ENCODE assay signal across 8 cellular contexts in genomic region chr22:38706885-38707180, GRCh38. TPM values are rescaled to one million over a fixed set of nuclear protein-coding genes. Genes with fewer than 3 reads are reported as not detected.
DNase-seq lines count a peak whose midpoint lies in the region; ATAC-seq, FAIRE-seq and TF ChIP-seq lines count a peak whose summit lies in the region.

No MANE protein-coding gene starts in this region.

- no peaks in the 10 kb centered on the region for H3K27me3 Mint-ChIP-seq in activated CD4-positive, alpha-beta T cell treated with anti-CD3 and anti-CD28 coated beads, Interleukin-2, amount 10 ng/mL, durations not matched to agents 7 days and 5 days

- TF ChIP-seq RAD21 in HepG2 (CRISPR knock-in tag; IDR thresholded peaks at IDR 0.05): no peak

- H3K9ac ChIP-seq in adipocyte (ENCODE audit: low read length) (peak overlapping the region; percentile 91), HepG2 (ENCODE audit: insufficient read depth, low read depth, low read length) (peak overlapping the region; percentile 90)

- in situ Hi-C loops in HepG2 (cut with HindIII; ENCODE audit: extremely low pct_ligation_motif_present, low pct_unique_long_range_greater_than_20kb) (no loop called here), G401 (cut with HindIII; ENCODE audit: low sequenced_read_pairs) (no loop called here)

- TF ChIP-seq CTCF in HepG2 (CRISPR knock-in tag; IDR thresholded peaks at IDR 0.05): no peak
- TF ChIP-seq CTCF in testis (IDR thresholded peaks at IDR 0.05): no peak

- FAIRE-seq in HepG2 (lab: Jason Lieb, UNC): no peak

- H3K36me3 ChIP-seq in adipocyte (ENCODE audit: control insufficient read depth, insufficient read depth, low read length, severe bottlenecking) (peaks cover 9% of the 10 kb centered on the region), HepG2 (replicated peaks in 1 of 2; ENCODE audit: control insufficient read depth in 1 of 2, insufficient read depth in 2 of 2, low read length in 2 of 2) (peaks cover 6 to 16% of the 10 kb centered on the region in 2 experiments), testis (ENCODE audit: low read depth, missing control alignments) (no peaks in the 10 kb centered on the region)

- H3K4me3 Mint-ChIP-seq in activated CD4-positive, alpha-beta T cell treated with anti-CD3 and anti-CD28 coated beads, Interleukin-2, amount 10 ng/mL, durations not matched to agents 7 days and 5 days: peak overlapping the region; percentile 80

- no TSS peak for BruUV-seq in HepG2 (replicated peaks; lab: Mats Ljungman, UMichigan)

- H3K9me3 ChIP-seq in adipocyte (ENCODE audit: control insufficient read depth, low read length) (no peaks in the 10 kb centered on the region), HepG2 (ENCODE audit: low read length) (no peaks in the 10 kb centered on the region), testis (no peaks in the 10 kb centered on the region)

- H3K36me3 Mint-ChIP-seq in activated CD4-positive, alpha-beta T cell treated with anti-CD3 and anti-CD28 coated beads, Interleukin-2, amount 10 ng/mL, durations not matched to agents 7 days and 5 days (ENCODE audit: low read depth): peaks cover 26% of the 10 kb centered on the region

- H3K4me3 ChIP-seq in adipocyte (ENCODE audit: low read length) (peak overlapping the region; percentile 83), HepG2 (replicated peaks in 1 of 3; ENCODE audit: insufficient read depth in 1 of 3, low read depth in 2 of 3, low read length in 3 of 3) (peak overlapping the region; percentile 82 to 87 (median 83)), testis (peak overlapping the region; percentile 83 to 89)

- peaks cover 55% of the 10 kb centered on the region for H3K4me1 Mint-ChIP-seq in activated CD4-positive, alpha-beta T cell treated with anti-CD3 and anti-CD28 coated beads, Interleukin-2, amount 10 ng/mL, durations not matched to agents 7 days and 5 days

- H3K27ac Mint-ChIP-seq in activated CD4-positive, alpha-beta T cell treated with anti-CD3 and anti-CD28 coated beads, Interleukin-2, amount 10 ng/mL, durations not matched to agents 7 days and 5 days: peak overlapping the region; percentile 84

- DNase-seq in activated CD4-positive, alpha-beta T cell treated with anti-CD3 and anti-CD28 coated beads, Interleukin-2, amount 10 ng/mL, durations not matched to agents 7 days and 5 days: no peak
- no peak for DNase-seq in activated CD4-positive, alpha-beta T cell treated with anti-CD3 and anti-CD28 coated beads, Interleukin-2, amount 50 U/mL, for 4 hours
- DNase-seq in adipocyte (ENCODE audit: low read depth) (peak; percentile 57), HepG2 (ENCODE audit: low spot score) (no peak), testis (no peak), NCI-H1105 treated with DMSO at 0.1 percent for 48 hours (lab: John Stamatoyannopoulos, UW) (no peak), G401 (ENCODE audit: low spot score) (no peak), NCI-H187 (lab: John Stamatoyannopoulos, UW) (no peak)

- H3K79me2 ChIP-seq in HepG2 (ENCODE audit: insufficient read depth, low read length): peaks cover 59% of the 10 kb centered on the region

- H4K20me1 ChIP-seq in HepG2 (ENCODE audit: insufficient read depth, low read length): peaks cover 38% of the 10 kb centered on the region

- WGBS in HepG2 (ENCODE audit: low lambda C conversion rate): 5% methylated on average over 4 of the region's 4 CpGs
- WGBS in testis, 2 donors: 2 to 3% methylated on average over 4 of the region's 4 CpGs

- intact Hi-C loops in HepG2 (cut with micrococcal nuclease; ENCODE audit: unreplicated experiment): no loop called here
- intact Hi-C loops in testis (cut with DNase I; ENCODE audit: low total_unique reads): loop anchor here (10.0 kb wide), 1 partner anchor 48 kb away; the partner anchor contains the start of gene SUN2

- TF ChIP-seq POLR2A in HepG2 (IDR thresholded peaks at IDR 0.05; ENCODE audit: insufficient read depth in 1 of 2, low read depth in 2 of 2, low read length in 2 of 2) (no peak), testis (IDR thresholded peaks at IDR 0.05) (no peak)

- CTCF ChIA-PET in activated CD4-positive, alpha-beta T cell treated with anti-CD3 and anti-CD28 coated beads, Interleukin-2, amount 10 ng/mL, durations not matched to agents 7 days and 5 days (lab: Charles Lee): interaction anchor here (1.2 to 2.7 kb wide), 6 partner anchors 9 to 45 kb away, joined by 3 to 10 read pairs (median 5); partner anchors contain the start of gene TOMM22
- CTCF ChIA-PET in HepG2 (lab: Yijun Ruan, JAX; ENCODE audit: low intra/inter-chr PET ratio, low total read pairs): no interaction called here

- H3K4me2 ChIP-seq in HepG2 (ENCODE audit: low read depth, low read length): peak overlapping the region; percentile 87

- no peak for TF ChIP-seq EP300 in HepG2 (IDR thresholded peaks at IDR 0.05; ENCODE audit: low read depth in 2 of 2, low read length in 2 of 2)
- no peak for TF ChIP-seq EP300 in HepG2 (CRISPR knock-in tag; IDR thresholded peaks at IDR 0.05; ENCODE audit: borderline replicate concordance)

- H3K27ac ChIP-seq in HepG2 (ENCODE audit: extremely low read length, insufficient read depth, low read length) (peak overlapping the region; percentile 74), testis (peak overlapping the region; percentile 91 to 95)

- H3K27me3 ChIP-seq in adipocyte (replicated peaks; ENCODE audit: control insufficient read depth, insufficient read depth, low read length) (no peaks in the 10 kb centered on the region), HepG2 (ENCODE audit: control insufficient read depth in 1 of 2, insufficient read depth in 2 of 2, low read length in 2 of 2) (no peaks in the 10 kb centered on the region; a peak in 1 of 5 replicates), testis (no peaks in the 10 kb centered on the region)

- POLR2A ChIA-PET in activated CD4-positive, alpha-beta T cell treated with anti-CD3 and anti-CD28 coated beads, Interleukin-2, amount 10 ng/mL, durations not matched to agents 7 days and 5 days (lab: Charles Lee): interaction anchor here (1.0 kb wide), 1 partner anchor 10 kb away, joined by 3 read pairs; no protein-coding TSS in a partner anchor
- POLR2A ChIA-PET in HepG2 (lab: Yijun Ruan, JAX): interaction anchor here (0.9 to 5.8 kb wide), 7 partner anchors 8 to 525 kb away, joined by 3 to 51 read pairs (median 5); partner anchors contain the start of genes PLA2G6, SUN2 and TOMM22

- no peaks in the 10 kb centered on the region for H3K9me3 Mint-ChIP-seq in activated CD4-positive, alpha-beta T cell treated with anti-CD3 and anti-CD28 coated beads, Interleukin-2, amount 10 ng/mL, durations not matched to agents 7 days and 5 days

- ATAC-seq in HepG2: no peak

- no peak overlapping the region for H2AFZ ChIP-seq in HepG2 (ENCODE audit: low read length)

- H3K4me1 ChIP-seq in adipocyte (ENCODE audit: control insufficient read depth, insufficient read depth, low read length) (peaks cover 19% of the 10 kb centered on the region), HepG2 (ENCODE audit: insufficient read depth, low read length) (peaks cover 44% of the 10 kb centered on the region), testis (peaks cover 20% of the 10 kb centered on the region)

RNA-seq across cellular contexts. Expression of gene GTPBP1, which starts 1.1 kb away (rescaled TPM):
- total RNA-seq in activated CD4-positive, alpha-beta T cell treated with anti-CD3 and anti-CD28 coated beads, Interleukin-2, amount 10 ng/mL, durations not matched to agents 7 days and 5 days: 10 to 100 TPM; 68.5 to 77.1 TPM
- 22.3 and 24.6 TPM in 2 replicates for total RNA-seq in HepG2 (2016; rRNA removed; fragmentation: Illumina TruSeq; extraction: Trizol)
- total RNA-seq in HepG2 (2016; cell fraction: cytosol; rRNA removed; fragmentation: Illumina TruSeq; extraction: Trizol; ENCODE audit: low read depth): 9.4 and 11.9 TPM in 2 replicates
- 22.2 and 23.5 TPM in 2 replicates for total RNA-seq in HepG2 (2016; cell fraction: insoluble cytoplasmic fraction; rRNA removed; fragmentation: Illumina TruSeq; extraction: Trizol)
- total RNA-seq in HepG2 (2016; cell fraction: membrane; rRNA removed; fragmentation: Illumina TruSeq; extraction: Trizol): 10.5 and 13.9 TPM in 2 replicates
- 28.5 and 30.6 TPM in 2 replicates for total RNA-seq in HepG2 (2016; cell fraction: nucleus; rRNA removed; fragmentation: Illumina TruSeq; extraction: Trizol)
- polyA plus RNA-seq in HepG2 (2011; rRNA removed): 27.0 and 34.6 TPM in 2 replicates
- 12.2 TPM in 2 replicates for polyA plus RNA-seq in HepG2 (2011; cell fraction: cytosol; rRNA removed)
- polyA plus RNA-seq in HepG2 (2011; cell fraction: nucleus; rRNA removed): 95.6 and 97.7 TPM in 2 replicates
- polyA plus RNA-seq in HepG2 (2012): 27.1 and 32.6 TPM in 2 replicates
- 1.9 and 2.1 TPM in 2 replicates for polyA plus RNA-seq in HepG2 (2016; cell fraction: cytosol; fragmentation: Illumina TruSeq; extraction: Trizol; ENCODE audit: low read depth)
- polyA plus RNA-seq in HepG2 (2016; cell fraction: insoluble cytoplasmic fraction; fragmentation: Illumina TruSeq; extraction: Trizol; ENCODE audit: low read depth): 11.2 and 13.8 TPM in 2 replicates
- 4.8 and 5.6 TPM in 2 replicates for polyA plus RNA-seq in HepG2 (2016; cell fraction: membrane; fragmentation: Illumina TruSeq; extraction: Trizol; ENCODE audit: low read depth)
- polyA plus RNA-seq in HepG2 (2016; cell fraction: nucleus; fragmentation: Illumina TruSeq; extraction: Trizol; ENCODE audit: insufficient read depth, low read depth): 23.2 and 23.4 TPM in 2 replicates
- polyA minus RNA-seq in HepG2 (2011; rRNA and poly(A)+ RNA removed; ENCODE audit: low replicate concordance): 58.7 and 59.1 TPM in 2 replicates
- 15.1 and 17.8 TPM in 2 replicates for polyA minus RNA-seq in HepG2 (2011; cell fraction: cytosol; rRNA and poly(A)+ RNA removed)
- polyA minus RNA-seq in HepG2 (2011; cell fraction: nucleus; rRNA and poly(A)+ RNA removed): 81.0 and 88.9 TPM in 2 replicates
- total RNA-seq in testis: 10 to 100 TPM; 81.5 to 89.8 TPM
- polyA plus RNA-seq in testis (ENCODE audit: insufficient read depth, low read depth, low replicate concordance): 53.1 TPM
- total RNA-seq in G401 (2014; rRNA removed; shearing (Covaris generic)): 30.5 and 35.9 TPM in 2 replicates

RNA-seq across cellular contexts. Expression of gene JOSD1, which starts 6.1 kb away (rescaled TPM):
- 10 to 100 TPM; 56.4 to 61.8 TPM for total RNA-seq in activated CD4-positive, alpha-beta T cell treated with anti-CD3 and anti-CD28 coated beads, Interleukin-2, amount 10 ng/mL, durations not matched to agents 7 days and 5 days
- total RNA-seq in HepG2 (2016; rRNA removed; fragmentation: Illumina TruSeq; extraction: Trizol) (30.6 and 31.7 TPM in 2 replicates), testis (10 to 100 TPM; 70.3 to 91.0 TPM)
- total RNA-seq in HepG2 (2016; cell fraction: cytosol; rRNA removed; fragmentation: Illumina TruSeq; extraction: Trizol; ENCODE audit: low read depth): 8.1 and 9.2 TPM in 2 replicates
- total RNA-seq in HepG2 (2016; cell fraction: insoluble cytoplasmic fraction; rRNA removed; fragmentation: Illumina TruSeq; extraction: Trizol): 26.6 and 29.1 TPM in 2 replicates
- total RNA-seq in HepG2 (2016; cell fraction: membrane; rRNA removed; fragmentation: Illumina TruSeq; extraction: Trizol): 33.4 and 36.1 TPM in 2 replicates
- 17.6 and 22.7 TPM in 2 replicates for total RNA-seq in HepG2 (2016; cell fraction: nucleus; rRNA removed; fragmentation: Illumina TruSeq; extraction: Trizol)
- polyA plus RNA-seq in HepG2 (2011; rRNA removed) (38.4 and 44.5 TPM in 2 replicates), testis (ENCODE audit: insufficient read depth, low read depth, low replicate concordance) (40.9 TPM)
- 39.7 and 45.2 TPM in 2 replicates for polyA plus RNA-seq in HepG2 (2011; cell fraction: cytosol; rRNA removed)
- 36.9 and 44.6 TPM in 2 replicates for polyA plus RNA-seq in HepG2 (2011; cell fraction: nucleus; rRNA removed)
- polyA plus RNA-seq in HepG2 (2012): 28.7 and 33.3 TPM in 2 replicates
- 7.4 and 8.3 TPM in 2 replicates for polyA plus RNA-seq in HepG2 (2016; cell fraction: cytosol; fragmentation: Illumina TruSeq; extraction: Trizol; ENCODE audit: low read depth)
- polyA plus RNA-seq in HepG2 (2016; cell fraction: insoluble cytoplasmic fraction; fragmentation: Illumina TruSeq; extraction: Trizol; ENCODE audit: low read depth): 28.7 and 31.1 TPM in 2 replicates
- polyA plus RNA-seq in HepG2 (2016; cell fraction: membrane; fragmentation: Illumina TruSeq; extraction: Trizol; ENCODE audit: low read depth): 21.8 and 25.8 TPM in 2 replicates
- 40.7 and 49.6 TPM in 2 replicates for polyA plus RNA-seq in HepG2 (2016; cell fraction: nucleus; fragmentation: Illumina TruSeq; extraction: Trizol; ENCODE audit: insufficient read depth, low read depth)
- polyA minus RNA-seq in HepG2 (2011; rRNA and poly(A)+ RNA removed; ENCODE audit: low replicate concordance): 51.9 and 81.6 TPM in 2 replicates
- 20.5 and 24.2 TPM in 2 replicates for polyA minus RNA-seq in HepG2 (2011; cell fraction: cytosol; rRNA and poly(A)+ RNA removed)
- polyA minus RNA-seq in HepG2 (2011; cell fraction: nucleus; rRNA and poly(A)+ RNA removed): 25.5 and 25.6 TPM in 2 replicates
- 33.3 and 41.4 TPM in 2 replicates for total RNA-seq in G401 (2014; rRNA removed; shearing (Covaris generic))

RNA-seq across cellular contexts. Expression of gene TOMM22, which starts 25.1 kb away (rescaled TPM):
- 10 to 100 TPM; 83.0 to 88.9 TPM for total RNA-seq in activated CD4-positive, alpha-beta T cell treated with anti-CD3 and anti-CD28 coated beads, Interleukin-2, amount 10 ng/mL, durations not matched to agents 7 days and 5 days
- 118 and 143 TPM in 2 replicates for total RNA-seq in HepG2 (2016; rRNA removed; fragmentation: Illumina TruSeq; extraction: Trizol)
- 46.5 and 54.3 TPM in 2 replicates for total RNA-seq in HepG2 (2016; cell fraction: cytosol; rRNA removed; fragmentation: Illumina TruSeq; extraction: Trizol; ENCODE audit: low read depth)
- total RNA-seq in HepG2 (2016; cell fraction: insoluble cytoplasmic fraction; rRNA removed; fragmentation: Illumina TruSeq; extraction: Trizol): 112 and 138 TPM in 2 replicates
- 120 and 127 TPM in 2 replicates for total RNA-seq in HepG2 (2016; cell fraction: membrane; rRNA removed; fragmentation: Illumina TruSeq; extraction: Trizol)
- total RNA-seq in HepG2 (2016; cell fraction: nucleus; rRNA removed; fragmentation: Illumina TruSeq; extraction: Trizol): 42.3 and 47.4 TPM in 2 replicates
- 37.3 and 46.9 TPM in 2 replicates for polyA plus RNA-seq in HepG2 (2011; rRNA removed)
- polyA plus RNA-seq in HepG2 (2011; cell fraction: cytosol; rRNA removed): 27.5 and 46.2 TPM in 2 replicates
- 8.9 and 10.9 TPM in 2 replicates for polyA plus RNA-seq in HepG2 (2011; cell fraction: nucleus; rRNA removed)
- 46.1 and 62.9 TPM in 2 replicates for polyA plus RNA-seq in HepG2 (2012)
- 63.6 and 70.9 TPM in 2 replicates for polyA plus RNA-seq in HepG2 (2016; cell fraction: cytosol; fragmentation: Illumina TruSeq; extraction: Trizol; ENCODE audit: low read depth)
- 161 and 162 TPM in 2 replicates for polyA plus RNA-seq in HepG2 (2016; cell fraction: insoluble cytoplasmic fraction; fragmentation: Illumina TruSeq; extraction: Trizol; ENCODE audit: low read depth)
- 126 and 148 TPM in 2 replicates for polyA plus RNA-seq in HepG2 (2016; cell fraction: membrane; fragmentation: Illumina TruSeq; extraction: Trizol; ENCODE audit: low read depth)
- 85.7 and 87.7 TPM in 2 replicates for polyA plus RNA-seq in HepG2 (2016; cell fraction: nucleus; fragmentation: Illumina TruSeq; extraction: Trizol; ENCODE audit: insufficient read depth, low read depth)
- 34.4 and 37.5 TPM in 2 replicates for polyA minus RNA-seq in HepG2 (2011; rRNA and poly(A)+ RNA removed; ENCODE audit: low replicate concordance)
- 28.1 and 28.5 TPM in 2 replicates for polyA minus RNA-seq in HepG2 (2011; cell fraction: cytosol; rRNA and poly(A)+ RNA removed)
- polyA minus RNA-seq in HepG2 (2011; cell fraction: nucleus; rRNA and poly(A)+ RNA removed): 11.8 and 15.4 TPM in 2 replicates
- 10 to 100 TPM; 44.3 to 57.6 TPM for total RNA-seq in testis
- polyA plus RNA-seq in testis (ENCODE audit: insufficient read depth, low read depth, low replicate concordance): 95.1 TPM
- total RNA-seq in G401 (2014; rRNA removed; shearing (Covaris generic)): 131 and 138 TPM in 2 replicates

RNA-seq across cellular contexts. Expression of gene SUN2, which starts 49.0 kb away (rescaled TPM):
- 100 to 1,000 TPM; 582 to 702 TPM for total RNA-seq in activated CD4-positive, alpha-beta T cell treated with anti-CD3 and anti-CD28 coated beads, Interleukin-2, amount 10 ng/mL, durations not matched to agents 7 days and 5 days
- total RNA-seq in HepG2 (2016; rRNA removed; fragmentation: Illumina TruSeq; extraction: Trizol) (18.2 and 45.6 TPM in 2 replicates), testis (100 to 1,000 TPM; 295 to 331 TPM)
- 7.7 and 8.7 TPM in 2 replicates for total RNA-seq in HepG2 (2016; cell fraction: cytosol; rRNA removed; fragmentation: Illumina TruSeq; extraction: Trizol; ENCODE audit: low read depth)
- total RNA-seq in HepG2 (2016; cell fraction: insoluble cytoplasmic fraction; rRNA removed; fragmentation: Illumina TruSeq; extraction: Trizol): 15.8 and 46.5 TPM in 2 replicates
- 8.0 and 10.1 TPM in 2 replicates for total RNA-seq in HepG2 (2016; cell fraction: membrane; rRNA removed; fragmentation: Illumina TruSeq; extraction: Trizol)
- total RNA-seq in HepG2 (2016; cell fraction: nucleus; rRNA removed; fragmentation: Illumina TruSeq; extraction: Trizol): 45.0 and 55.0 TPM in 2 replicates
- polyA plus RNA-seq in HepG2 (2011; rRNA removed) (56.6 and 94.4 TPM in 2 replicates), testis (ENCODE audit: insufficient read depth, low read depth, low replicate concordance) (90.8 TPM)
- 56.4 and 70.2 TPM in 2 replicates for polyA plus RNA-seq in HepG2 (2011; cell fraction: cytosol; rRNA removed)
- 131 and 136 TPM in 2 replicates for polyA plus RNA-seq in HepG2 (2011; cell fraction: nucleus; rRNA removed)
- 54.3 and 62.5 TPM in 2 replicates for polyA plus RNA-seq in HepG2 (2012)
- 1.7 and 2.0 TPM in 2 replicates for polyA plus RNA-seq in HepG2 (2016; cell fraction: cytosol; fragmentation: Illumina TruSeq; extraction: Trizol; ENCODE audit: low read depth)
- polyA plus RNA-seq in HepG2 (2016; cell fraction: insoluble cytoplasmic fraction; fragmentation: Illumina TruSeq; extraction: Trizol; ENCODE audit: low read depth): 13.1 and 15.6 TPM in 2 replicates
- 2.6 and 3.3 TPM in 2 replicates for polyA plus RNA-seq in HepG2 (2016; cell fraction: membrane; fragmentation: Illumina TruSeq; extraction: Trizol; ENCODE audit: low read depth)
- polyA plus RNA-seq in HepG2 (2016; cell fraction: nucleus; fragmentation: Illumina TruSeq; extraction: Trizol; ENCODE audit: insufficient read depth, low read depth): 64.6 and 66.8 TPM in 2 replicates
- polyA minus RNA-seq in HepG2 (2011; rRNA and poly(A)+ RNA removed; ENCODE audit: low replicate concordance): 70.8 and 210 TPM in 2 replicates
- polyA minus RNA-seq in HepG2 (2011; cell fraction: cytosol; rRNA and poly(A)+ RNA removed): 64.5 and 71.6 TPM in 2 replicates
- 46.5 and 51.3 TPM in 2 replicates for polyA minus RNA-seq in HepG2 (2011; cell fraction: nucleus; rRNA and poly(A)+ RNA removed)
- total RNA-seq in G401 (2014; rRNA removed; shearing (Covaris generic)): 19.4 and 23.9 TPM in 2 replicates

RNA-seq across cellular contexts. Expression of gene CBY1, which starts 50.4 kb away (rescaled TPM):
- total RNA-seq in activated CD4-positive, alpha-beta T cell treated with anti-CD3 and anti-CD28 coated beads, Interleukin-2, amount 10 ng/mL, durations not matched to agents 7 days and 5 days: 10 to 100 TPM; 10.2 to 11.0 TPM
- total RNA-seq in HepG2 (2016; rRNA removed; fragmentation: Illumina TruSeq; extraction: Trizol): 19.7 and 28.8 TPM in 2 replicates
- total RNA-seq in HepG2 (2016; cell fraction: cytosol; rRNA removed; fragmentation: Illumina TruSeq; extraction: Trizol; ENCODE audit: low read depth): 12.4 and 14.6 TPM in 2 replicates
- 24.0 and 29.9 TPM in 2 replicates for total RNA-seq in HepG2 (2016; cell fraction: insoluble cytoplasmic fraction; rRNA removed; fragmentation: Illumina TruSeq; extraction: Trizol)
- 25.8 and 26.9 TPM in 2 replicates for total RNA-seq in HepG2 (2016; cell fraction: membrane; rRNA removed; fragmentation: Illumina TruSeq; extraction: Trizol)
- 10.3 and 13.5 TPM in 2 replicates for total RNA-seq in HepG2 (2016; cell fraction: nucleus; rRNA removed; fragmentation: Illumina TruSeq; extraction: Trizol)
- 18.1 and 20.3 TPM in 2 replicates for polyA plus RNA-seq in HepG2 (2011; rRNA removed)
- 20.1 and 21.1 TPM in 2 replicates for polyA plus RNA-seq in HepG2 (2011; cell fraction: cytosol; rRNA removed)
- polyA plus RNA-seq in HepG2 (2011; cell fraction: nucleus; rRNA removed): 10.3 and 10.6 TPM in 2 replicates
- 11.6 and 15.0 TPM in 2 replicates for polyA plus RNA-seq in HepG2 (2012)
- 18.2 and 24.7 TPM in 2 replicates for polyA plus RNA-seq in HepG2 (2016; cell fraction: cytosol; fragmentation: Illumina TruSeq; extraction: Trizol; ENCODE audit: low read depth)
- 43.2 and 46.0 TPM in 2 replicates for polyA plus RNA-seq in HepG2 (2016; cell fraction: insoluble cytoplasmic fraction; fragmentation: Illumina TruSeq; extraction: Trizol; ENCODE audit: low read depth)
- 26.2 and 31.2 TPM in 2 replicates for polyA plus RNA-seq in HepG2 (2016; cell fraction: membrane; fragmentation: Illumina TruSeq; extraction: Trizol; ENCODE audit: low read depth)
- polyA plus RNA-seq in HepG2 (2016; cell fraction: nucleus; fragmentation: Illumina TruSeq; extraction: Trizol; ENCODE audit: insufficient read depth, low read depth): 33.6 and 34.6 TPM in 2 replicates
- 11.2 and 14.1 TPM in 2 replicates for polyA minus RNA-seq in HepG2 (2011; rRNA and poly(A)+ RNA removed; ENCODE audit: low replicate concordance)
- polyA minus RNA-seq in HepG2 (2011; cell fraction: cytosol; rRNA and poly(A)+ RNA removed): 4.4 and 4.7 TPM in 2 replicates
- polyA minus RNA-seq in HepG2 (2011; cell fraction: nucleus; rRNA and poly(A)+ RNA removed): 7.9 and 10.8 TPM in 2 replicates
- 10 to 100 TPM; 24.9 to 30.9 TPM for total RNA-seq in testis
- polyA plus RNA-seq in testis (ENCODE audit: insufficient read depth, low read depth, low replicate concordance): 50.8 TPM
- total RNA-seq in G401 (2014; rRNA removed; shearing (Covaris generic)): 34.2 and 47.6 TPM in 2 replicates
